Comparison of ENCODE assay signal across 30 cellular contexts in genomic region chr11:120549346-120549745, GRCh38. TPM values are rescaled to one million over a fixed set of nuclear protein-coding genes. Genes with fewer than 3 reads are reported as not detected.
"Had no signal": no experiment of that assay in that cellular context is flagged by ENCODE, and none has a peak within 500 bp of the region (broad histone marks: within the 10 kb centered on the region; RNA-seq: fewer than 3 reads in every experiment).

No MANE protein-coding gene starts in this region.

- H3K9me3 ChIP-seq: colonic mucosa, esophagus squamous epithelium, gastroesophageal sphincter had no signal

- H3K4me3 ChIP-seq: colonic mucosa, esophagus squamous epithelium, gastroesophageal sphincter had no signal

- H3K27me3 ChIP-seq: gastroesophageal sphincter had no signal

- H3K27ac ChIP-seq: colonic mucosa, epithelial cell of prostate, WERI-Rb-1 had no signal

- H3K4me1 ChIP-seq: colonic mucosa had no signal

- FAIRE-seq: astrocyte, endometrium had no signal

- ATAC-seq: activated CD4-positive, CD25-positive, alpha-beta regulatory T cell treated with anti-CD3 and anti-CD28 coated beads, Interleukin-2, amount 50 U/mL, for 24 hours; activated CD8-positive, alpha-beta T cell treated with anti-CD3 and anti-CD28 coated beads for 36 hours; activated T-cell treated with anti-CD3 and anti-CD28 coated beads, Interleukin-2, amount 50 U/mL, for 4 hours; activated T-helper 17 cell treated with anti-CD3 and anti-CD28 coated beads, Interleukin-2, amount 50 U/mL, for 72 hours; gastroesophageal sphincter; T-cell had no signal

- H3K36me3 ChIP-seq: colonic mucosa, esophagus squamous epithelium, gastroesophageal sphincter, WERI-Rb-1 had no signal

- DNase-seq: activated B cell treated with CpG ODN at 0.5 μM for 24 hours; activated CD4-positive, alpha-beta T cell treated with anti-CD3 and anti-CD28 coated beads for 48 hours; activated CD4-positive, alpha-beta T cell treated with anti-CD3 and anti-CD28 coated beads, Interleukin-2, amount 50 U/mL, for 1 hour; activated CD4-positive, alpha-beta T cell treated with anti-CD3 and anti-CD28 coated beads, Interleukin-2, amount 50 U/mL, for 48 hours; activated CD8-positive, alpha-beta memory T cell treated with anti-CD3 and anti-CD28 coated beads for 24 hours; activated CD8-positive, alpha-beta T cell treated with anti-CD3 and anti-CD28 coated beads for 36 hours; activated effector memory CD4-positive, alpha-beta T cell treated with Interleukin-2 at 50 U/mL for 16 hours; activated gamma-delta T cell treated with Interleukin-2 at 50 U/mL for 16 hours; activated naive CD4-positive, alpha-beta T cell treated with anti-CD3 and anti-CD28 coated beads, Interleukin-2, amount 50 U/mL, for 16 hours; activated naive CD4-positive, alpha-beta T cell treated with Interleukin-2 at 50 U/mL for 16 hours; activated T-cell treated with anti-CD3 and anti-CD28 coated beads, Interleukin-2, amount 50 U/mL, for 4 hours; amniotic stem cell; anterior cingulate cortex; caudate nucleus; colonic mucosa; effector CD8-positive, alpha-beta T cell; esophagus squamous epithelium; foreskin melanocyte; SW 1271; T-cell; T-helper 9 cell; WERI-Rb-1 had no signal

RNA-seq across cellular contexts. Expression of gene GRIK4, which starts 37.8 kb away (rescaled TPM):
- total RNA-seq: activated B cell treated with CpG ODN at 0.5 μM for 24 hours; activated CD8-positive, alpha-beta T cell treated with anti-CD3 and anti-CD28 coated beads for 36 hours; activated T-helper 17 cell treated with anti-CD3 and anti-CD28 coated beads, Interleukin-2, amount 50 U/mL, for 72 hours; dermis microvascular lymphatic vessel endothelial cell; T-helper 2 cell treated with Interferon-gamma antibody and Interleukin-4, amounts not matched to agents 100 ng/mL and 5 ng/mL, for 36 hours had no signal
